22 cellular contexts compared by ENCODE assay signal in genomic region chr2:200653021-200653420, GRCh38.
DNase-seq lines count a peak whose midpoint lies in the region; ATAC-seq, FAIRE-seq and TF ChIP-seq lines count a peak whose summit lies in the region.
"Had no signal": no experiment of that assay in that cellular context is flagged by ENCODE, and none has a peak within 500 bp of the region (broad histone marks: within the 10 kb centered on the region; RNA-seq: fewer than 3 reads in every experiment).

No MANE protein-coding gene starts in this region.

- no peaks in the 10 kb centered on the region for H3K9me3 ChIP-seq in right lobe of liver
- H3K9me3 ChIP-seq in HepG2 (ENCODE audit: low read length) = no peaks in the 10 kb centered on the region
- no peaks in the 10 kb centered on the region for H3K9me3 ChIP-seq in esophagus muscularis mucosa
- H3K9me3 ChIP-seq in left lung = no peaks in the 10 kb centered on the region
- H3K9me3 ChIP-seq in kidney (ENCODE audit: control insufficient read depth in 1 of 2, low read length in 2 of 2) = no peaks in the 10 kb centered on the region
- H3K9me3 ChIP-seq in right atrium auricular region = no peaks in the 10 kb centered on the region
- H3K9me3 ChIP-seq: BLaER1 had no signal

- DNase-seq in right lobe of liver (no peak), HepG2 (ENCODE audit: low spot score) (no peak), esophagus muscularis mucosa (ENCODE audit: extremely low spot score) (peak; percentile 55), left lung (no peak), SIG-M5 treated with dmso at 0.1 percent for 504 hours (lab: John Stamatoyannopoulos, UW; ENCODE audit: unreplicated experiment) (no peak), kidney (no peak), right atrium auricular region (ENCODE audit: low spot score) (no peak)
- DNase-seq: CD4-positive, alpha-beta T cell; CD8-positive, alpha-beta memory T cell; DMS 273 treated with DMSO at 0.1 percent for 48 hours; DMS53; DMS79 treated with DMSO at 0.1 percent for 48 hours; GF-D8; H9 had no signal

- H3K36me3 ChIP-seq in right lobe of liver = peaks cover 0 to 75% (median 38%) of the 10 kb centered on the region in 4 donors
- H3K36me3 ChIP-seq in HepG2 (replicated peaks in 1 of 2; ENCODE audit: control insufficient read depth in 1 of 2, insufficient read depth in 2 of 2, low read length in 2 of 2) = no peaks in the 10 kb centered on the region
- peaks cover 0 to 30% (median 13%) of the 10 kb centered on the region in 4 donors for H3K36me3 ChIP-seq in esophagus muscularis mucosa
- no peaks in the 10 kb centered on the region for H3K36me3 ChIP-seq in left lung
- H3K36me3 ChIP-seq in kidney (ENCODE audit: control insufficient read depth in 1 of 2, insufficient read depth in 2 of 2, low read length in 2 of 2) = peaks cover 0 to 6% of the 10 kb centered on the region in 2 donors
- no peaks in the 10 kb centered on the region for H3K36me3 ChIP-seq in right atrium auricular region
- H3K36me3 ChIP-seq: BLaER1 had no signal

- TF ChIP-seq EP300 in HepG2 (IDR thresholded peaks at IDR 0.05; ENCODE audit: low read depth in 2 of 2, low read length in 2 of 2) (no peak), HepG2 (CRISPR knock-in tag; IDR thresholded peaks at IDR 0.05; ENCODE audit: borderline replicate concordance) (no peak), esophagus muscularis mucosa (IDR thresholded peaks at IDR 0.05) (no peak)

- no peak overlapping the region for H2AFZ ChIP-seq in HepG2 (ENCODE audit: low read length)
- H2AFZ ChIP-seq: GM23338 had no signal

- in situ Hi-C loops in HepG2 (cut with HindIII; ENCODE audit: extremely low pct_ligation_motif_present, low pct_unique_long_range_greater_than_20kb) = no loop called here

- TF ChIP-seq POLR2A in right lobe of liver (IDR thresholded peaks at IDR 0.05) (no peak), HepG2 (IDR thresholded peaks at IDR 0.05; ENCODE audit: insufficient read depth in 1 of 2, low read depth in 2 of 2, low read length in 2 of 2) (no peak), esophagus muscularis mucosa (IDR thresholded peaks at IDR 0.05; ENCODE audit: low read depth) (no peak)

- no peak overlapping the region for H3K4me2 ChIP-seq in HepG2 (ENCODE audit: low read depth, low read length)
- H3K4me2 ChIP-seq: BLaER1, GM23338 had no signal

- H3K4me1 ChIP-seq in right lobe of liver (peaks cover 0 to 92% (median 28%) of the 10 kb centered on the region in 4 donors), HepG2 (ENCODE audit: insufficient read depth, low read length) (peaks cover 29% of the 10 kb centered on the region), esophagus muscularis mucosa (no peaks in the 10 kb centered on the region), left lung (no peaks in the 10 kb centered on the region), kidney (ENCODE audit: control insufficient read depth in 1 of 2, insufficient read depth in 1 of 2, low read depth in 1 of 2, low read length in 2 of 2) (peaks cover 0 to 7% of the 10 kb centered on the region in 2 donors), right atrium auricular region (no peaks in the 10 kb centered on the region)
- H3K4me1 ChIP-seq: BLaER1 had no signal

- no peaks in the 10 kb centered on the region for H3K79me2 ChIP-seq in HepG2 (ENCODE audit: insufficient read depth, low read length)

- H3K27me3 ChIP-seq in right lobe of liver = no peaks in the 10 kb centered on the region
- no peaks in the 10 kb centered on the region for H3K27me3 ChIP-seq in HepG2 (ENCODE audit: control insufficient read depth in 1 of 2, insufficient read depth in 2 of 2, low read length in 2 of 2)
- no peaks in the 10 kb centered on the region for H3K27me3 ChIP-seq in esophagus muscularis mucosa
- H3K27me3 ChIP-seq in left lung = no peaks in the 10 kb centered on the region
- H3K27me3 ChIP-seq in right atrium auricular region = no peaks in the 10 kb centered on the region
- H3K27me3 ChIP-seq: BLaER1 had no signal

- intact Hi-C loops in right lobe of liver (cut with DNase I) = no loop called here
- intact Hi-C loops in HepG2 (cut with micrococcal nuclease; ENCODE audit: unreplicated experiment) = no loop called here
- intact Hi-C loops in esophagus muscularis mucosa (cut with DNase I) = no loop called here
- intact Hi-C loops in left lung (cut with DNase I) = no loop called here
- intact Hi-C loops in kidney (cut with DNase I) = no loop called here

- ATAC-seq in right lobe of liver (peak in 3 of 4 donors; percentile 1 to 32 (median 31)), HepG2 (no peak), left lung (peak; percentile 69)
- ATAC-seq: GM23338, HCT116 had no signal

- no peak for TF ChIP-seq RAD21 in HepG2 (CRISPR knock-in tag; IDR thresholded peaks at IDR 0.05)

- no peak overlapping the region for H3K9ac ChIP-seq in HepG2 (ENCODE audit: insufficient read depth, low read depth, low read length)
- H3K9ac ChIP-seq in kidney (ENCODE audit: low read length in 2 of 2) = no peak overlapping the region
- H3K9ac ChIP-seq: BLaER1 had no signal

- H3K27ac ChIP-seq in right lobe of liver = peak overlapping the region in 1 of 3 donors; percentile 15
- H3K27ac ChIP-seq in HepG2 (ENCODE audit: extremely low read length, insufficient read depth, low read length) = no peak overlapping the region
- H3K27ac ChIP-seq in esophagus muscularis mucosa (replicated peaks in 1 of 4) = no peak overlapping the region
- H3K27ac ChIP-seq in left lung = no peak overlapping the region
- H3K27ac ChIP-seq in kidney (ENCODE audit: low read depth in 2 of 2, low read length in 2 of 2) = no peak overlapping the region
- no peak overlapping the region for H3K27ac ChIP-seq in right atrium auricular region
- H3K27ac ChIP-seq: 22Rv1, BLaER1 had no signal

- H3K4me3 ChIP-seq in right lobe of liver = no peak overlapping the region
- no peak overlapping the region for H3K4me3 ChIP-seq in HepG2 (replicated peaks in 1 of 3; ENCODE audit: insufficient read depth in 1 of 3, low read depth in 2 of 3, low read length in 3 of 3)
- H3K4me3 ChIP-seq in esophagus muscularis mucosa = no peak overlapping the region
- no peak overlapping the region for H3K4me3 ChIP-seq in left lung
- no peak overlapping the region for H3K4me3 ChIP-seq in kidney (ENCODE audit: low read length in 2 of 2)
- no peak overlapping the region for H3K4me3 ChIP-seq in right atrium auricular region
- H3K4me3 ChIP-seq: BLaER1, GM23338 had no signal

- POLR2A ChIA-PET in HepG2 (lab: Yijun Ruan, JAX) = interaction anchor here (1.8 kb wide), 1 partner anchor 67 kb away, joined by 5 read pairs; the partner anchor contains the start of gene AOX1

- TF ChIP-seq CTCF in right lobe of liver (IDR thresholded peaks at IDR 0.05) (no peak), HepG2 (CRISPR knock-in tag; IDR thresholded peaks at IDR 0.05) (no peak), esophagus muscularis mucosa (IDR thresholded peaks at IDR 0.05) (no peak), left lung (IDR thresholded peaks at IDR 0.05) (no peak), kidney (IDR thresholded peaks at IDR 0.05; ENCODE audit: borderline replicate concordance, extremely low read depth, insufficient read depth) (no peak), right atrium auricular region (IDR thresholded peaks at IDR 0.05) (no peak)

- FAIRE-seq in HepG2 (lab: Jason Lieb, UNC) (no peak), kidney (lab: Jason Lieb, UNC) (no peak)
- FAIRE-seq: A204.1, D721Med, GM12891, GM18507 had no signal

- H4K20me1 ChIP-seq in HepG2 (ENCODE audit: insufficient read depth, low read length) = no peaks in the 10 kb centered on the region
- H4K20me1 ChIP-seq: BLaER1 had no signal

- WGBS in right lobe of liver (ENCODE audit: insufficient coverage, low coverage, low lambda C conversion rate, missing lambda C conversion rate) = 32% methylated on average over 3 of the region's 3 CpGs
- WGBS in HepG2 (ENCODE audit: low lambda C conversion rate) = 56% methylated on average over 3 of the region's 3 CpGs
- 89% methylated on average over 3 of the region's 3 CpGs for WGBS in esophagus muscularis mucosa

- BruUV-seq in HepG2 (replicated peaks; lab: Mats Ljungman, UMichigan) = no TSS peak

- CTCF ChIA-PET in HepG2 (lab: Yijun Ruan, JAX; ENCODE audit: low intra/inter-chr PET ratio, low total read pairs) = no interaction called here

TF ChIP-seq in HepG2, 621 proteins besides CTCF, POLR2A, EP300 and RAD21:
- TF ChIP-seq THAP11 (CRISPR knock-in tag; IDR thresholded peaks at IDR 0.05) (no peak), MXD4 (CRISPR knock-in tag; IDR thresholded peaks at IDR 0.05) (no peak)
